1 cellular context compared by ENCODE assay signal in genomic region chr19:10251792-10252694, GRCh38.
TF ChIP-seq lines count a peak whose summit lies in the region.

TSS of gene MRPL4 (plus strand) at chr19:10252214. CDS start at chr19:10252254, 40 bp downstream.

TF ChIP-seq in GM12878, 131 proteins besides CTCF, POLR2A, EP300 and RAD21 (continued from another document and continues in another):
- TF ChIP-seq ZBTB40 (IDR thresholded peaks at IDR 0.05; ENCODE audit: borderline replicate concordance): peak; percentile 57; the same call in 1 of the 2 replicates
- peak; percentile 94 for TF ChIP-seq NR2C1 (IDR thresholded peaks at IDR 0.05)
- TF ChIP-seq CBX3 (IDR thresholded peaks at IDR 0.05; ENCODE audit: borderline replicate concordance, low read depth): no peak
- TF ChIP-seq NFXL1 (IDR thresholded peaks at IDR 0.05; ENCODE audit: borderline replicate concordance): no peak
- no peak for TF ChIP-seq ZNF592 (IDR thresholded peaks at IDR 0.05)
- no peak for TF ChIP-seq SPI1 (IDR thresholded peaks at IDR 0.05; ENCODE audit: borderline replicate concordance, insufficient read depth, low read depth, low read length)
- TF ChIP-seq STAT3 (IDR thresholded peaks at IDR 0.05; ENCODE audit: low read depth, low read length): no peak
- TF ChIP-seq IRF5 (IDR thresholded peaks at IDR 0.05; ENCODE audit: borderline replicate concordance): no peak
- TF ChIP-seq CHD2 (IDR thresholded peaks at IDR 0.05; ENCODE audit: borderline replicate concordance, low read depth, low read length): peak; percentile 88
- no peak for TF ChIP-seq FOXM1 (IDR thresholded peaks at IDR 0.05; ENCODE audit: low read depth, low read length)
- TF ChIP-seq RBBP5 (conservative IDR thresholded peaks at IDR 0.05): 0 out of 2 replicates have a peak, but pooled peaks have one; percentile 43
- peak; percentile 99 for TF ChIP-seq NBN (IDR thresholded peaks at IDR 0.05)
- peak; percentile 71 to 90 for TF ChIP-seq SRF (IDR thresholded peaks at IDR 0.05; ENCODE audit: low read depth in 2 of 2, low read length in 2 of 2)
- peak; percentile 88 for TF ChIP-seq MAX (IDR thresholded peaks at IDR 0.05; ENCODE audit: low read depth, low read length)
- TF ChIP-seq TARDBP (IDR thresholded peaks at IDR 0.05; ENCODE audit: borderline replicate concordance): 0 out of 2 replicates have a peak, but pooled peaks have one; percentile 47
- no peak for TF ChIP-seq ZZZ3 (IDR thresholded peaks at IDR 0.05; ENCODE audit: control insufficient read depth, insufficient read length, low read depth)
- peak; percentile 99 for TF ChIP-seq CREB1 (IDR thresholded peaks at IDR 0.05; ENCODE audit: low read depth)
- peak; percentile 80 for TF ChIP-seq YY1 (IDR thresholded peaks at IDR 0.05; ENCODE audit: low read depth, low read length)
- TF ChIP-seq ATF2 (IDR thresholded peaks at IDR 0.05; ENCODE audit: low read length): no peak
- TF ChIP-seq ZNF217 (IDR thresholded peaks at IDR 0.05): no peak
- no peak for TF ChIP-seq JUNB (IDR thresholded peaks at IDR 0.05)
- TF ChIP-seq HDAC2 (IDR thresholded peaks at IDR 0.05): no peak
- TF ChIP-seq RB1 (IDR thresholded peaks at IDR 0.05; ENCODE audit: borderline replicate concordance): peak; percentile 78; the same call in 1 of the 2 replicates
- TF ChIP-seq ELK1 (IDR thresholded peaks at IDR 0.05; ENCODE audit: low read depth, low read length): no peak
- TF ChIP-seq HDGF (IDR thresholded peaks at IDR 0.05): no peak
- peak; percentile 87 for TF ChIP-seq ATF3 (IDR thresholded peaks at IDR 0.05; ENCODE audit: borderline replicate concordance, extremely low read depth, low read depth, low read length)
- peak; percentile 72 for TF ChIP-seq NR2C2 (IDR thresholded peaks at IDR 0.05; ENCODE audit: borderline replicate concordance, control insufficient read depth, insufficient read length, low read depth)
- TF ChIP-seq PBX3 (IDR thresholded peaks at IDR 0.05; ENCODE audit: insufficient replicate concordance, low read depth, low read length): no peak
- no peak for TF ChIP-seq E2F8 (IDR thresholded peaks at IDR 0.05; ENCODE audit: low read depth, partially characterized antibody)
- TF ChIP-seq FOXK2 (IDR thresholded peaks at IDR 0.05): peak; percentile 36; the same call in 1 of the 2 replicates
- TF ChIP-seq MYB (IDR thresholded peaks at IDR 0.05; ENCODE audit: borderline replicate concordance, low read depth, low read length): no peak
- TF ChIP-seq ZNF622 (IDR thresholded peaks at IDR 0.05): no peak
- no peak for TF ChIP-seq POLR2AphosphoS2 (IDR thresholded peaks at IDR 0.05; ENCODE audit: low read depth, low read length)
- TF ChIP-seq IRF4 (IDR thresholded peaks at IDR 0.05; ENCODE audit: low read depth, low read length): peak; percentile 21; the same call in 1 of the 2 replicates
- TF ChIP-seq SMAD1 (IDR thresholded peaks at IDR 0.05; ENCODE audit: low read depth, partially characterized antibody): no peak
- 0 out of 4 replicates have a peak, but pooled peaks of 1 of the 2 experiments have one; percentile 20 for TF ChIP-seq ETV6 (conservative IDR thresholded peaks at IDR 0.05 in 1 of 2, IDR thresholded peaks at IDR 0.05 in 1 of 2; ENCODE audit: borderline replicate concordance in 1 of 2, low read depth in 1 of 2)
- peak; percentile 64 for TF ChIP-seq BRCA1 (IDR thresholded peaks at IDR 0.05; ENCODE audit: low read depth, low read length)
- no peak for TF ChIP-seq ZBTB33 (IDR thresholded peaks at IDR 0.05)
- no peak for TF ChIP-seq HSF1 (IDR thresholded peaks at IDR 0.05; ENCODE audit: low read depth, low read length)
